Comparison of ENCODE assay signal across 25 cellular contexts in the genomic region with DNA sequence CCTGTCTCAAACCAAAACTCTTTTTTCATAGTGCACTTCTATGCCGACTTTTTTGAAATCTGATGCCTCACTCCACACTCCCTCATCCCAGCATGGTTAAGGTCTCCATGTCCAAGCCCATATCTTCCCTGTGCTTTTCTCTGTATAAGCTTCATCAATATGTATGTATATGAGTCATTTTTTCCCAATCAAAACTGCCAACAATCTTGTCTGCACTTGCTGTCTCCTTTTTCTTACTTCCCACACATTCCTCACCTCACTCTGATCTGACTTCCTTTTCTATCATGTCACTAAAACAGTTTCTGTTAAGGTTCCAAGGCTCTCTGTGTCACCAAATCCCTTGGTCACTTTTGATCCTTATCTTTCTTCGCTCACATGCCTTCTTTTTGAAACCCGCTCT.
A peak's percentile ranks its signal among the peaks of the same experiment; 100 is the strongest.
DNase-seq lines count a peak whose midpoint lies in the region; ATAC-seq, FAIRE-seq and TF ChIP-seq lines count a peak whose summit lies in the region.
"Had no signal": no experiment of that assay in that cellular context is flagged by ENCODE, and none has a peak within 500 bp of the region (broad histone marks: within the 10 kb centered on the region; RNA-seq: fewer than 3 reads in every experiment).

No MANE protein-coding gene starts in this region.

- H3K9ac ChIP-seq in astrocyte (ENCODE audit: low read length) (no peak overlapping the region), keratinocyte (ENCODE audit: control insufficient read depth, extremely low read depth, insufficient read depth, low read length) (no peak overlapping the region)
- H3K9ac ChIP-seq: BLaER1 had no signal

- intact Hi-C loops in sciatic nerve (cut with DNase I): no loop called here

- H3K36me3 Mint-ChIP-seq in astrocyte (ENCODE audit: low read depth, unreplicated experiment): no peaks in the 10 kb centered on the region
- H3K36me3 Mint-ChIP-seq: CD14-positive monocyte; CD4-positive, alpha-beta memory T cell; CD4-positive, CD25-positive, alpha-beta regulatory T cell; CD8-positive, alpha-beta memory T cell had no signal

- H3K27me3 ChIP-seq in astrocyte (ENCODE audit: insufficient read depth, low read length) (no peaks in the 10 kb centered on the region), bronchial epithelial cell (ENCODE audit: control insufficient read depth, insufficient read depth, low read length) (no peaks in the 10 kb centered on the region), keratinocyte (ENCODE audit: control insufficient read depth, extremely low read depth, insufficient read depth, low read length) (no peaks in the 10 kb centered on the region)
- H3K27me3 ChIP-seq: BE2C had no signal

- no peak overlapping the region for H3K4me2 ChIP-seq in astrocyte (ENCODE audit: low read length)
- no peak overlapping the region for H3K4me2 ChIP-seq in keratinocyte (ENCODE audit: control insufficient read depth, extremely low read depth, insufficient read depth, low read depth, low read length)
- H3K4me2 ChIP-seq: BLaER1 had no signal

- TF ChIP-seq CTCF in astrocyte (IDR thresholded peaks at IDR 0.05; ENCODE audit: insufficient read depth, low read depth, low read length): no peak
- TF ChIP-seq CTCF in bronchial epithelial cell (IDR thresholded peaks at IDR 0.05; ENCODE audit: insufficient read depth, low read length, severe bottlenecking): no peak
- TF ChIP-seq CTCF in keratinocyte (optimal IDR thresholded peaks at IDR 0.05 in 1 of 3, IDR thresholded peaks at IDR 0.05 in 1 of 3, conservative IDR thresholded peaks at IDR 0.05 in 1 of 3; ENCODE audit: extremely low read depth in 1 of 3, insufficient read depth in 2 of 3, low read length in 3 of 3): no peak

- DNase-seq in astrocyte (ENCODE audit: low read depth) (no peak), bronchial epithelial cell (ENCODE audit: low read depth) (peak; percentile 73), epithelial cell of prostate (ENCODE audit: low read depth, low spot score) (peak; percentile 0), keratinocyte (ENCODE audit: low read depth, low spot score) (peak; percentile 9), COLO829 (ENCODE audit: low spot score) (no peak), sciatic nerve (ENCODE audit: low spot score) (no peak), NCI-H510A (lab: John Stamatoyannopoulos, UW) (no peak)
- DNase-seq: 8988T; ACHN; BE2C; C1 segment of cervical spinal cord; Caco-2; Calu3; CD4-positive, alpha-beta memory T cell; CD4-positive, CD25-positive, alpha-beta regulatory T cell; CD8-positive, alpha-beta memory T cell; DMS79 treated with DMSO at 0.1 percent for 48 hours; GF-D8 had no signal

- H3K4me1 ChIP-seq in astrocyte (ENCODE audit: insufficient read depth, low read length): no peaks in the 10 kb centered on the region
- H3K4me1 ChIP-seq in keratinocyte (ENCODE audit: control insufficient read depth, extremely low read depth, insufficient read depth, low read length): no peaks in the 10 kb centered on the region
- H3K4me1 ChIP-seq: BE2C, BLaER1, Caco-2 had no signal

- H2AFZ ChIP-seq in astrocyte (ENCODE audit: low read depth, low read length): no peak overlapping the region
- H2AFZ ChIP-seq in keratinocyte (ENCODE audit: control insufficient read depth, low read length): no peak overlapping the region

- no peaks in the 10 kb centered on the region for H3K9me1 ChIP-seq in keratinocyte (ENCODE audit: control insufficient read depth, extremely low read depth, insufficient read depth, low read length)

- no peaks in the 10 kb centered on the region for H3K9me3 Mint-ChIP-seq in astrocyte (ENCODE audit: unreplicated experiment)
- H3K9me3 Mint-ChIP-seq: CD8-positive, alpha-beta memory T cell had no signal

- no peak overlapping the region for H3K27ac Mint-ChIP-seq in astrocyte (ENCODE audit: unreplicated experiment)
- H3K27ac Mint-ChIP-seq: CD14-positive monocyte; CD4-positive, alpha-beta memory T cell; CD4-positive, CD25-positive, alpha-beta regulatory T cell; CD8-positive, alpha-beta memory T cell had no signal

- H3K4me3 ChIP-seq in astrocyte (ENCODE audit: insufficient read depth, low read depth, low read length) (no peak overlapping the region), bronchial epithelial cell (ENCODE audit: low read depth, low read length) (no peak overlapping the region), keratinocyte (ENCODE audit: control insufficient read depth in 2 of 3, extremely low read depth in 1 of 3, insufficient read depth in 2 of 3, low read depth in 1 of 3, low read length in 3 of 3) (no peak overlapping the region)
- H3K4me3 ChIP-seq: BLaER1 had no signal

- dilution Hi-C loops in keratinocyte (cut with MboI; ENCODE audit: extremely low pct_ligation_motif_present, low sequenced_read_pairs): no loop called here

- H4K20me1 ChIP-seq in astrocyte (ENCODE audit: insufficient read depth, low read length): no peaks in the 10 kb centered on the region
- no peaks in the 10 kb centered on the region for H4K20me1 ChIP-seq in keratinocyte (ENCODE audit: control insufficient read depth, extremely low read depth, insufficient read depth, low read length)
- H4K20me1 ChIP-seq: BLaER1 had no signal

- ATAC-seq in sciatic nerve: no peak

- FAIRE-seq in astrocyte (lab: Jason Lieb, UNC): peak; percentile 75
- FAIRE-seq in bronchial epithelial cell (lab: Jason Lieb, UNC): no peak
- no peak for FAIRE-seq in keratinocyte (lab: Jason Lieb, UNC)
- FAIRE-seq: A204.1, D721Med, G401.6, GM12891, GM18507 had no signal

- H3K27ac ChIP-seq in astrocyte (ENCODE audit: low read depth, low read length): no peak overlapping the region
- H3K27ac ChIP-seq in epithelial cell of prostate: no peak overlapping the region
- H3K27ac ChIP-seq in keratinocyte (ENCODE audit: control insufficient read depth, insufficient read depth, low read length): no peak overlapping the region
- H3K27ac ChIP-seq: BLaER1 had no signal

- no peak overlapping the region for H3K4me3 Mint-ChIP-seq in astrocyte (ENCODE audit: unreplicated experiment)
- H3K4me3 Mint-ChIP-seq: CD14-positive monocyte; CD4-positive, alpha-beta memory T cell; CD4-positive, CD25-positive, alpha-beta regulatory T cell; CD8-positive, alpha-beta memory T cell had no signal

- H3K36me3 ChIP-seq in astrocyte (ENCODE audit: insufficient read depth, low read length) (no peaks in the 10 kb centered on the region), bronchial epithelial cell (ENCODE audit: control insufficient read depth, insufficient read depth, low read length) (no peaks in the 10 kb centered on the region), keratinocyte (ENCODE audit: control insufficient read depth in 2 of 2, extremely low read depth in 1 of 2, insufficient read depth in 2 of 2, low read length in 2 of 2) (no peaks in the 10 kb centered on the region)
- H3K36me3 ChIP-seq: BE2C, BLaER1 had no signal

- H3K79me2 ChIP-seq in astrocyte (ENCODE audit: insufficient read depth, low read length) (no peaks in the 10 kb centered on the region), keratinocyte (ENCODE audit: control insufficient read depth, insufficient read depth, low read length) (no peaks in the 10 kb centered on the region)

- H3K9me3 ChIP-seq in astrocyte (ENCODE audit: insufficient read depth, low read depth, low read length): no peaks in the 10 kb centered on the region
- H3K9me3 ChIP-seq in keratinocyte (ENCODE audit: control insufficient read depth, low read depth, low read length): no peaks in the 10 kb centered on the region
- H3K9me3 ChIP-seq: BE2C, Caco-2 had no signal

- no peaks in the 10 kb centered on the region for H3K4me1 Mint-ChIP-seq in astrocyte (ENCODE audit: low read depth, unreplicated experiment)
- H3K4me1 Mint-ChIP-seq: CD4-positive, alpha-beta memory T cell; CD4-positive, CD25-positive, alpha-beta regulatory T cell; CD8-positive, alpha-beta memory T cell had no signal

- peaks cover 18% of the 10 kb centered on the region for H3K27me3 Mint-ChIP-seq in astrocyte (ENCODE audit: low read depth, unreplicated experiment)
- H3K27me3 Mint-ChIP-seq: CD4-positive, CD25-positive, alpha-beta regulatory T cell had no signal

Comparison
In these comparisons a context has a peak if more than half of its experiments do, and no peak if none do; other contexts are left out.
1. DNase-seq: peak in bronchial epithelial cell (single experiment), epithelial cell of prostate (single experiment) and keratinocyte (single experiment); none in astrocyte (single experiment), COLO829 (single experiment), sciatic nerve (single experiment) and NCI-H510A (single experiment).